In genomic region chr3:148723591-148723990, GRCh38 we compare ENCODE assay signal across 16 cellular contexts. TPM values are rescaled to one million over a fixed set of nuclear protein-coding genes. Genes with fewer than 3 reads are reported as not detected.
A peak's percentile ranks its signal among the peaks of the same experiment; 100 is the strongest.
DNase-seq lines count a peak whose midpoint lies in the region; ATAC-seq and TF ChIP-seq lines count a peak whose summit lies in the region.
"Had no signal": no experiment of that assay in that cellular context is flagged by ENCODE, and none has a peak within 500 bp of the region (broad histone marks: within the 10 kb centered on the region; RNA-seq: fewer than 3 reads in every experiment).

No MANE protein-coding gene starts in this region.

- H3K18ac ChIP-seq in neuronal stem cell (ENCODE audit: low read length): no peak overlapping the region

- WGBS in neuronal stem cell (ENCODE audit: extremely low coverage in 2 of 2, insufficient read length in 2 of 2, insufficient replicate concordance in 1 of 2), 2 donors: no CpG with 5 or more reads among the region's 5 CpGs

- H3K9ac ChIP-seq in neuronal stem cell (ENCODE audit: low read depth, low read length, poor library complexity): no peak overlapping the region

- no peak overlapping the region for H2AK5ac ChIP-seq in neuronal stem cell (ENCODE audit: low read depth, low read length)

- H3K27ac ChIP-seq in neuronal stem cell (replicated peaks; ENCODE audit: low read length): no peak overlapping the region
- H3K27ac ChIP-seq: gastroesophageal sphincter had no signal

- no peak overlapping the region for H2BK5ac ChIP-seq in neuronal stem cell (ENCODE audit: low read length)

- H3K36me3 ChIP-seq in neuronal stem cell (replicated peaks in 1 of 2; ENCODE audit: control insufficient read depth in 2 of 2, insufficient read depth in 2 of 2, low read length in 2 of 2): no peaks in the 10 kb centered on the region
- H3K36me3 ChIP-seq: gastroesophageal sphincter had no signal

- H3K9me3 ChIP-seq in neuronal stem cell (replicated peaks in 1 of 2; ENCODE audit: control insufficient read depth in 2 of 2, insufficient read depth in 1 of 2, low read depth in 1 of 2, low read length in 2 of 2): no peaks in the 10 kb centered on the region
- H3K9me3 ChIP-seq: gastroesophageal sphincter had no signal

- DNase-seq in EH (ENCODE audit: low read depth) (peak; percentile 84), M059J (ENCODE audit: low read depth) (peak; percentile 55), epithelial cell of esophagus (ENCODE audit: low read depth) (peak; percentile 50), neuronal stem cell (ENCODE audit: low spot score) (no peak), NCI-H1092 (lab: John Stamatoyannopoulos, UW) (no peak)
- DNase-seq in activated CD4-positive, CD25-positive, alpha-beta regulatory T cell (lab: John Stamatoyannopoulos, UW): no peak
- no peak for DNase-seq in effector CD4-positive, alpha-beta T cell
- DNase-seq: activated CD4-positive, alpha-beta memory T cell treated with anti-CD3 and anti-CD28 coated beads, Interleukin-2, amount 10 ng/mL, durations not matched to agents 7 days and 5 days; activated naive CD4-positive, alpha-beta T cell; CD8-positive, alpha-beta T cell; H7; OCI-M1; stimulated activated CD4-positive, alpha-beta T cell treated with anti-CD3 and anti-CD28 coated beads, Interleukin-1b, Interleukin-23, amount 100 ng/mL, for 48 hours; T-helper 2 cell had no signal

- H3K14ac ChIP-seq in neuronal stem cell (ENCODE audit: low read length): no peak overlapping the region

- no peak overlapping the region for H3K23ac ChIP-seq in neuronal stem cell (ENCODE audit: low read depth, low read length, poor library complexity)

- H3K4ac ChIP-seq in neuronal stem cell (ENCODE audit: low read length): no peak overlapping the region

- peaks cover 0 to 7% of the 10 kb centered on the region in 2 donors for H3K4me1 ChIP-seq in neuronal stem cell (ENCODE audit: control insufficient read depth in 2 of 2, insufficient read depth in 1 of 2, low read depth in 1 of 2, low read length in 2 of 2)

- H2BK15ac ChIP-seq in neuronal stem cell (ENCODE audit: low read length): no peak overlapping the region

- H3K79me1 ChIP-seq in neuronal stem cell (ENCODE audit: low read depth, low read length): no peaks in the 10 kb centered on the region

- no peak for TF ChIP-seq CTCF in epithelial cell of esophagus (IDR thresholded peaks at IDR 0.05; ENCODE audit: insufficient read depth, low read depth, low read length, missing control alignments)

- peak overlapping the region; percentile 58 for H2AFZ ChIP-seq in neuronal stem cell (ENCODE audit: low read length)

- ATAC-seq in GM18868 (IDR thresholded peaks at IDR 0.05; ENCODE audit: unreplicated experiment): no peak
- ATAC-seq: CD8-positive, alpha-beta T cell; gastroesophageal sphincter had no signal

- H2BK120ac ChIP-seq in neuronal stem cell (ENCODE audit: low read depth, low read length): no peak overlapping the region

- no peak overlapping the region for H3K4me2 ChIP-seq in neuronal stem cell (ENCODE audit: insufficient read depth, low read length, poor library complexity, severe bottlenecking)

- H3K4me3 ChIP-seq in epithelial cell of esophagus (ENCODE audit: low read length) (no peak overlapping the region), neuronal stem cell (ENCODE audit: low read length in 2 of 2) (no peak overlapping the region)
- H3K4me3 ChIP-seq: gastroesophageal sphincter had no signal

- H2BK12ac ChIP-seq in neuronal stem cell (ENCODE audit: low read length): no peak overlapping the region

- H4K91ac ChIP-seq in neuronal stem cell (ENCODE audit: low read depth, low read length, poor library complexity): no peak overlapping the region

- no peaks in the 10 kb centered on the region for H3K27me3 ChIP-seq in neuronal stem cell (ENCODE audit: control insufficient read depth in 3 of 3, insufficient read depth in 3 of 3, low read depth in 1 of 3, low read length in 3 of 3)
- H3K27me3 ChIP-seq: gastroesophageal sphincter had no signal

- no peak overlapping the region for H4K8ac ChIP-seq in neuronal stem cell (ENCODE audit: low read depth, low read length)

RNA-seq across cellular contexts. Expression of gene AGTR1, which starts 25.9 kb away (rescaled TPM):
- 0.39 TPM in 1 of 2 replicates, not detected in the other for total RNA-seq in M059J (2014; rRNA removed; shearing (Covaris generic))
- 0.03 TPM for polyA plus RNA-seq in neuronal stem cell (2013, experiment 1 of 2)
- 0.04 TPM for polyA plus RNA-seq in neuronal stem cell (2013, experiment 2 of 2)
- total RNA-seq: activated CD4-positive, alpha-beta memory T cell treated with anti-CD3 and anti-CD28 coated beads, Interleukin-2, amount 10 ng/mL, durations not matched to agents 7 days and 5 days; CD8-positive, alpha-beta T cell had no signal

Comparison
In these comparisons a context has a peak if more than half of its experiments do, and no peak if none do; other contexts are left out.
1. DNase-seq: peak in EH (single experiment), M059J (single experiment) and epithelial cell of esophagus (single experiment); none in neuronal stem cell (single experiment), NCI-H1092 (single experiment), activated CD4-positive, CD25-positive, alpha-beta regulatory T cell (0 of 4) and effector CD4-positive, alpha-beta T cell (single experiment).